8 cellular contexts compared by ENCODE assay signal in genomic region chr11:65891180-65892136, GRCh38.
DNase-seq lines count a peak whose midpoint lies in the region; ATAC-seq lines count a peak whose summit lies in the region.

No MANE protein-coding gene starts in this region.

- H3K9ac ChIP-seq in adipocyte (ENCODE audit: low read length) = peak overlapping the region; percentile 96
- peak overlapping the region; percentile 73 for H3K9ac ChIP-seq in iPS-18a (ENCODE audit: low read length)

- H3K27ac ChIP-seq in iPS-18a (ENCODE audit: low read length) = no peak overlapping the region

- H3K9me3 ChIP-seq in adipocyte (ENCODE audit: control insufficient read depth, low read length) (no peaks in the 10 kb centered on the region), iPS-18a (ENCODE audit: control insufficient read depth, low read depth, low read length) (no peaks in the 10 kb centered on the region)

- peak; percentile 64 for DNase-seq in DMS 273 (lab: John Stamatoyannopoulos, UW; ENCODE audit: unreplicated experiment)
- DNase-seq in DMS 273 treated with DMSO at 0.1 percent for 48 hours (lab: John Stamatoyannopoulos, UW) = no peak
- DNase-seq in NCI-H748 treated with DMSO at 0.1 percent for 48 hours (lab: John Stamatoyannopoulos, UW) = peak; percentile 8
- peak; percentile 69 for DNase-seq in adipocyte (ENCODE audit: low read depth)
- peak; percentile 51 for DNase-seq in stimulated activated CD4-positive, alpha-beta T cell treated with anti-CD3 and anti-CD28 coated beads, Interleukin-2, amount 100 ng/mL, for 4 hours (ENCODE audit: low read depth)
- DNase-seq in DMS153 (lab: John Stamatoyannopoulos, UW) = no peak

- H3K4me3 ChIP-seq in adipocyte (ENCODE audit: low read length) (peak overlapping the region; percentile 86), iPS-18a (ENCODE audit: low read length) (peak overlapping the region; percentile 85)

- H3K36me3 ChIP-seq in adipocyte (ENCODE audit: control insufficient read depth, insufficient read depth, low read length, severe bottlenecking) (peaks cover 41% of the 10 kb centered on the region), iPS-18a (ENCODE audit: control insufficient read depth, low read depth, low read length) (peaks cover 5% of the 10 kb centered on the region)

- ATAC-seq in GM19463 (IDR thresholded peaks at IDR 0.05; ENCODE audit: unreplicated experiment) = no peak

- peaks cover 65% of the 10 kb centered on the region for H3K4me1 ChIP-seq in adipocyte (ENCODE audit: control insufficient read depth, insufficient read depth, low read length)
- peaks cover 16% of the 10 kb centered on the region for H3K4me1 ChIP-seq in iPS-18a (ENCODE audit: control insufficient read depth, low read depth, low read length)

- H3K27me3 ChIP-seq in adipocyte (replicated peaks; ENCODE audit: control insufficient read depth, insufficient read depth, low read length) (no peaks in the 10 kb centered on the region), iPS-18a (ENCODE audit: control insufficient read depth, insufficient read depth, low read length) (peaks cover 25% of the 10 kb centered on the region)

Comparison
In these comparisons a context has a peak if more than half of its experiments do, and no peak if none do; other contexts are left out.
1. DNase-seq: peak in DMS 273 (single experiment), NCI-H748 treated with DMSO at 0.1 percent for 48 hours (single experiment), adipocyte (single experiment) and stimulated activated CD4-positive, alpha-beta T cell treated with anti-CD3 and anti-CD28 coated beads, Interleukin-2, amount 100 ng/mL, for 4 hours (single experiment); none in DMS 273 treated with DMSO at 0.1 percent for 48 hours (single experiment) and DMS153 (single experiment).